23 cellular contexts compared by ENCODE assay signal in the genomic region with DNA sequence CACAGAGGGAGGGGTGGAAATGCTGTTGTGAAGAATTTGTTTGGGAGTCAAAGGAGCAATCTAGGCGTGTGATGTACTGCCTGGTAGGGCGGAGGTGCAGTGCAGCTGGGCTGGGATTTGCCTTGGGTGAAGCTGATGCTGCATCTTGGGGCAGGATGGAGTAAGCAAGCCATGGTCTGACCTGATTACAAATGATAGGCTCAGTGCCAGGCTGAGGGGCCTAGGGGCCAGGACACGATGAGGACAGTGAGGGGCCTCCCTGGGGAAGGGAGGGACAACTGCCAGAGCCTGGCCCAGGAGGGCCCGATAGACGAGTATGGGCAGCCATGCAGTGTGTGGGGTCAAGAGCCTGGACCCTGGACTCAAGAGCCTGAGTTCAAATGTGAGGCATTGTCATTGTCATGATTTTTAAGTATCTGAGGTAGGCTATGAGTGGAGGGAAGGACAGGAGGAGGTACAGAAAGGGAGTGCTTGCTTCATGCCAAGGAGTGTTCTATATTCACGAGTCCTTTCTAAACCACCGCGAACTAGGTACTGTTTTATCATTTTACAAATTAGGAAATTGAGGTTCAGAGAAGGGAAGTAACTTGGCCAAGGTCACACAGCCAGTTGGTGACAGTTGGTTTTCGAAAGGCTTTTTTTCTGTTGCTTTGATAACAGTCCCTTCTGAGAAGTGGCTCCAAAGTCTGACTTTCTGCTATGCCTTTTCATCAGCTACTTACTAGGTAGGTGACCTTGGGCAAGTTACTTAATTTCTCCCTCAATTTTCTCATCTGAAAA. TPM values are rescaled to one million over a fixed set of nuclear protein-coding genes. Genes with fewer than 3 reads are reported as not detected.
DNase-seq lines count a peak whose midpoint lies in the region; ATAC-seq, FAIRE-seq and TF ChIP-seq lines count a peak whose summit lies in the region.
"Had no signal": no experiment of that assay in that cellular context is flagged by ENCODE, and none has a peak within 500 bp of the region (broad histone marks: within the 10 kb centered on the region; RNA-seq: fewer than 3 reads in every experiment).

No MANE protein-coding gene starts in this region.

- no peaks in the 10 kb centered on the region for H3K4me1 ChIP-seq in breast epithelium

- H3K4me3 Mint-ChIP-seq in MCF 10A (ENCODE audit: unreplicated experiment) (no peak overlapping the region), type B pancreatic cell (no peak overlapping the region)
- H3K4me3 Mint-ChIP-seq in stimulated activated naive B cell treated with anti-CD40 and anti-IgM and Interleukin-4, amounts not matched to agents 10 μg/mL and 1 μg/mL and 100 μg/mL, for 72 hours = no peak overlapping the region
- H3K4me3 Mint-ChIP-seq: GM23338 had no signal

- BruUV-seq in MCF 10A (replicated peaks; lab: Mats Ljungman, UMichigan) = no TSS peak

- peaks cover 7% of the 10 kb centered on the region for H3K4me1 Mint-ChIP-seq in MCF 10A (ENCODE audit: insufficient read depth, unreplicated experiment)
- no peaks in the 10 kb centered on the region for H3K4me1 Mint-ChIP-seq in type B pancreatic cell (ENCODE audit: unreplicated experiment)
- H3K4me1 Mint-ChIP-seq in stimulated activated naive B cell treated with anti-CD40 and anti-IgM and Interleukin-4, amounts not matched to agents 10 μg/mL and 1 μg/mL and 100 μg/mL, for 72 hours = peaks cover 4 to 9% of the 10 kb centered on the region in 2 donors

- H3K9me3 Mint-ChIP-seq in MCF 10A (ENCODE audit: unreplicated experiment) (no peaks in the 10 kb centered on the region), type B pancreatic cell (no peaks in the 10 kb centered on the region)
- no peaks in the 10 kb centered on the region for H3K9me3 Mint-ChIP-seq in stimulated activated naive B cell treated with anti-CD40 and anti-IgM and Interleukin-4, amounts not matched to agents 10 μg/mL and 1 μg/mL and 100 μg/mL, for 72 hours

- H3K27me3 ChIP-seq in breast epithelium = peaks cover 3 to 76% of the 10 kb centered on the region in 2 donors
- H3K27me3 ChIP-seq in bronchial epithelial cell (ENCODE audit: control insufficient read depth, insufficient read depth, low read length) = peaks cover 27% of the 10 kb centered on the region

- POLR2A ChIA-PET in MCF 10A (lab: Yijun Ruan, JAX) = no interaction called here

- intact Hi-C loops in MCF 10A (cut with micrococcal nuclease) (no loop called here), breast epithelium (cut with DNase I; ENCODE audit: low total_unique reads) (no loop called here)

- no peak for ATAC-seq in stimulated activated naive B cell treated with anti-CD40 and anti-IgM and Interleukin-4, amounts not matched to agents 10 μg/mL and 1 μg/mL and 100 μg/mL, for 72 hours (replicated peaks)
- ATAC-seq: GM23338, PC-3 had no signal

- FAIRE-seq in bronchial epithelial cell (lab: Jason Lieb, UNC) = peak; percentile 80
- FAIRE-seq: G401.6 had no signal

- TF ChIP-seq POLR2A in breast epithelium (IDR thresholded peaks at IDR 0.05) = no peak

- H3K4me3 ChIP-seq in breast epithelium = no peak overlapping the region
- H3K4me3 ChIP-seq in bronchial epithelial cell (ENCODE audit: low read depth, low read length) = no peak overlapping the region
- H3K4me3 ChIP-seq: GM23338, SJSA1 had no signal

- no peak for DNase-seq in MCF 10A (ENCODE audit: unreplicated experiment)
- DNase-seq in breast epithelium (ENCODE audit: low spot score in 2 of 2) = no peak
- no peak for DNase-seq in bronchial epithelial cell (ENCODE audit: low read depth)
- peak; percentile 41 for DNase-seq in islet precursor cell
- no peak for DNase-seq in type B pancreatic cell (ENCODE audit: extremely low spot score, unreplicated experiment)
- DNase-seq in A172 (ENCODE audit: low spot score) = no peak
- no peak for DNase-seq in Kasumi-1 (lab: John Stamatoyannopoulos, UW)
- DNase-seq in stimulated activated naive B cell treated with anti-CD40 and anti-IgM and Interleukin-4, amounts not matched to agents 10 μg/mL and 1 μg/mL and 100 μg/mL, for 72 hours = no peak
- DNase-seq: C1 segment of cervical spinal cord; Caco-2; CD4-positive, alpha-beta memory T cell; HCEC 1CT; IMR-90; Karpas-422; NCI-H2029; NCI-H446; NCI-H524 treated with DMSO at 0.1 percent for 48 hours; NCI-H774; NK-92 treated with Interleukin-12 subunit alpha and Interleukin-12 subunit beta, amount 100 ng/mL, for 24 hours; PC-3 had no signal

- TF ChIP-seq CTCF in MCF 10A (IDR thresholded peaks at IDR 0.05; ENCODE audit: unreplicated experiment) = no peak
- TF ChIP-seq CTCF in breast epithelium (IDR thresholded peaks at IDR 0.05) = no peak
- TF ChIP-seq CTCF in bronchial epithelial cell (IDR thresholded peaks at IDR 0.05; ENCODE audit: insufficient read depth, low read length, severe bottlenecking) = no peak
- no peak for TF ChIP-seq CTCF in type B pancreatic cell (conservative IDR thresholded peaks at IDR 0.05)

- H3K27ac ChIP-seq in breast epithelium = no peak overlapping the region
- H3K27ac ChIP-seq: SJSA1 had no signal

- no peaks in the 10 kb centered on the region for H3K27me3 Mint-ChIP-seq in MCF 10A (ENCODE audit: insufficient read depth, unreplicated experiment)
- H3K27me3 Mint-ChIP-seq in type B pancreatic cell = peaks cover 25% of the 10 kb centered on the region
- peaks cover 11 to 36% of the 10 kb centered on the region in 2 donors for H3K27me3 Mint-ChIP-seq in stimulated activated naive B cell treated with anti-CD40 and anti-IgM and Interleukin-4, amounts not matched to agents 10 μg/mL and 1 μg/mL and 100 μg/mL, for 72 hours

- peak overlapping the region; percentile 2 for H3K27ac Mint-ChIP-seq in MCF 10A (ENCODE audit: low read depth, unreplicated experiment)
- peak overlapping the region; percentile 22 for H3K27ac Mint-ChIP-seq in type B pancreatic cell
- H3K27ac Mint-ChIP-seq in stimulated activated naive B cell treated with anti-CD40 and anti-IgM and Interleukin-4, amounts not matched to agents 10 μg/mL and 1 μg/mL and 100 μg/mL, for 72 hours = no peak overlapping the region
- H3K27ac Mint-ChIP-seq: GM23338 had no signal

- H3K36me3 ChIP-seq in breast epithelium = no peaks in the 10 kb centered on the region
- no peaks in the 10 kb centered on the region for H3K36me3 ChIP-seq in bronchial epithelial cell (ENCODE audit: control insufficient read depth, insufficient read depth, low read length)
- H3K36me3 ChIP-seq: SJSA1 had no signal

- H3K9me3 ChIP-seq in breast epithelium = no peaks in the 10 kb centered on the region
- H3K9me3 ChIP-seq: Caco-2 had no signal

- H3K36me3 Mint-ChIP-seq in MCF 10A (ENCODE audit: insufficient read depth, unreplicated experiment) (peaks cover 6% of the 10 kb centered on the region), type B pancreatic cell (no peaks in the 10 kb centered on the region)
- peaks cover 4 to 13% of the 10 kb centered on the region in 2 donors for H3K36me3 Mint-ChIP-seq in stimulated activated naive B cell treated with anti-CD40 and anti-IgM and Interleukin-4, amounts not matched to agents 10 μg/mL and 1 μg/mL and 100 μg/mL, for 72 hours

- CTCF ChIA-PET in MCF 10A (lab: Yijun Ruan, JAX) = interaction anchor here (1.0 kb wide), 1 partner anchor 11 kb away, joined by 3 read pairs; no protein-coding TSS in a partner anchor

RNA-seq across cellular contexts. Expression of a gene that starts 29.7 kb away (rescaled TPM):
- total RNA-seq in MCF 10A (2022) (40.1 and 41.0 TPM in 2 replicates), breast epithelium (10 to 100 TPM; 11.4 to 20.6 (median 15.4) TPM), bronchial epithelial cell (9.0 and 10.8 TPM in 2 replicates), type B pancreatic cell (ENCODE audit: low replicate concordance) (53.2 and 62.9 TPM in 2 replicates)
- 6.2 and 10.1 TPM in 2 replicates for total RNA-seq in A172 (2014; rRNA removed; shearing (Covaris generic))

RNA-seq across cellular contexts. Expression of a gene that starts 35.7 kb away (rescaled TPM):
- total RNA-seq in MCF 10A (2022) (194 and 197 TPM in 2 replicates), breast epithelium (100 to 1,000 TPM; 143 to 148 (median 144) TPM), bronchial epithelial cell (134 and 284 TPM in 2 replicates), type B pancreatic cell (ENCODE audit: low replicate concordance) (195 and 196 TPM in 2 replicates)
- total RNA-seq in A172 (2014; rRNA removed; shearing (Covaris generic)) = 152 and 197 TPM in 2 replicates

RNA-seq across cellular contexts. Expression of a gene that starts 45.7 kb away (rescaled TPM):
- 10.6 and 14.0 TPM in 2 replicates for total RNA-seq in MCF 10A (2022)
- total RNA-seq in breast epithelium = 10 to 100 TPM in 2 of 3 donors, 1 to 10 TPM in 1; 9.8 to 18.1 (median 12.1) TPM
- total RNA-seq in bronchial epithelial cell = 1.6 and 1.7 TPM in 2 replicates
- 8.9 and 20.9 TPM in 2 replicates for total RNA-seq in type B pancreatic cell (ENCODE audit: low replicate concordance)
- total RNA-seq in A172 (2014; rRNA removed; shearing (Covaris generic)) = 1.4 TPM in 2 replicates
